ENCODE assay signal across 11 cellular contexts in the genomic region with DNA sequence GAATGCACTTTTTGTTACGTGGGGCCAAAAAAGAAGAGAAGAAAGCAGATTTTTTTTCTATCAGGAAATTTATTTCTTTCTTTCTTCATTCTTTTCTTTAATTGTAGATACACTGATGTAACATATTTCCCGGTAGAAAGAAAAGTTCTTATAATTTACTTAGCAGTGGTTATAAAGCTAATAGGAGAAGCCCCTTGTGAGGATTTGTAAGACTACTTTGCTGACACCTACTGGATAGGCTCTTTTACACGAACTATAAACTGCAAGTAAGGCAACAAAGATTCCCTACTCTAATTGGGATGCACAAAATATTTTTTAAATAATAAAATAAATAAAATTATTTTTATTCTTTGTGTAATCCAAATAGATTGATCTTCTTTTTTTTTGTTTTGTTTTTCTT.
DNase-seq lines count a peak whose midpoint lies in the region; TF ChIP-seq lines count a peak whose summit lies in the region.
"Had no signal": no experiment of that assay in that cellular context is flagged by ENCODE, and none has a peak within 500 bp of the region (broad histone marks: within the 10 kb centered on the region; RNA-seq: fewer than 3 reads in every experiment).

No MANE protein-coding gene starts in this region.

- H3K9ac ChIP-seq in GM23248, result no peak overlapping the region
- H3K9ac ChIP-seq in mammary epithelial cell (ENCODE audit: insufficient read depth, low read length), result no peak overlapping the region
- no peak overlapping the region for H3K9ac ChIP-seq in mesenchymal stem cell (ENCODE audit: low read length)
- H3K9ac ChIP-seq in trophoblast cell (ENCODE audit: low read length), result no peak overlapping the region

- intact Hi-C loops in mammary epithelial cell (cut with micrococcal nuclease), result loop anchor here (1.0 to 5.0 kb wide), 4 partner anchors 157 to 303 kb away; no protein-coding TSS in a partner anchor

- H3K79me2 ChIP-seq in GM23248 (ENCODE audit: insufficient read depth) (no peaks in the 10 kb centered on the region), mammary epithelial cell (ENCODE audit: insufficient read depth, low read length) (no peaks in the 10 kb centered on the region), trophoblast cell (ENCODE audit: control insufficient read depth, insufficient read depth, low read length, poor library complexity) (no peaks in the 10 kb centered on the region)

- H3K4ac ChIP-seq in mesenchymal stem cell (ENCODE audit: low read depth in 1 of 2, low read length in 2 of 2) (no peak overlapping the region), trophoblast cell (ENCODE audit: low read depth, low read length) (no peak overlapping the region)

- no peaks in the 10 kb centered on the region for H3K79me1 ChIP-seq in mesenchymal stem cell (replicated peaks; ENCODE audit: low read length, poor library complexity, severe bottlenecking)
- no peaks in the 10 kb centered on the region for H3K79me1 ChIP-seq in trophoblast cell (ENCODE audit: low read length)

- H3K27me3 ChIP-seq in GM23248 (replicated peaks; ENCODE audit: insufficient read depth) (no peaks in the 10 kb centered on the region), mammary epithelial cell (ENCODE audit: insufficient read depth, low read length) (no peaks in the 10 kb centered on the region), mesenchymal stem cell (ENCODE audit: control insufficient read depth in 1 of 2, insufficient read depth in 1 of 2, low read length in 2 of 2) (no peaks in the 10 kb centered on the region), trophoblast cell (ENCODE audit: insufficient read depth, low read length) (no peaks in the 10 kb centered on the region)

- no peaks in the 10 kb centered on the region for H3K9me3 ChIP-seq in GM23248 (ENCODE audit: low read depth)
- H3K9me3 ChIP-seq in mammary epithelial cell (replicated peaks; ENCODE audit: insufficient read depth, low read length), result no peaks in the 10 kb centered on the region
- no peaks in the 10 kb centered on the region for H3K9me3 ChIP-seq in mesenchymal stem cell (ENCODE audit: control insufficient read depth, low read length)
- H3K9me3 ChIP-seq in trophoblast cell (ENCODE audit: insufficient read depth, low read depth, low read length), result no peaks in the 10 kb centered on the region
- H3K9me3 ChIP-seq: left ventricle myocardium inferior had no signal

- H3K36me3 ChIP-seq in GM23248 (ENCODE audit: low read depth), result no peaks in the 10 kb centered on the region
- no peaks in the 10 kb centered on the region for H3K36me3 ChIP-seq in mammary epithelial cell (ENCODE audit: insufficient read depth, low read length)
- H3K36me3 ChIP-seq in mesenchymal stem cell (ENCODE audit: control insufficient read depth in 1 of 2, insufficient read depth in 2 of 2, low read depth in 1 of 2, low read length in 2 of 2), result no peaks in the 10 kb centered on the region
- no peaks in the 10 kb centered on the region for H3K36me3 ChIP-seq in trophoblast cell (ENCODE audit: control insufficient read depth in 1 of 2, insufficient read depth in 2 of 2, low read length in 2 of 2)
- H3K36me3 ChIP-seq: left ventricle myocardium inferior had no signal

- H2BK12ac ChIP-seq in mesenchymal stem cell (ENCODE audit: low read length in 2 of 2), result no peak overlapping the region
- no peak overlapping the region for H2BK12ac ChIP-seq in trophoblast cell (ENCODE audit: low read length)

- H2BK120ac ChIP-seq in mesenchymal stem cell (ENCODE audit: low read depth, low read length), result no peak overlapping the region
- H2BK120ac ChIP-seq in trophoblast cell (ENCODE audit: insufficient read depth, low read length, poor library complexity), result no peak overlapping the region

- no peak overlapping the region for H2AK5ac ChIP-seq in mesenchymal stem cell (ENCODE audit: low read length, severe bottlenecking)
- H2AK5ac ChIP-seq in trophoblast cell (ENCODE audit: low read length), result no peak overlapping the region

- no peak overlapping the region for H3K14ac ChIP-seq in mesenchymal stem cell (ENCODE audit: low read length in 2 of 2)
- H3K14ac ChIP-seq in trophoblast cell (ENCODE audit: low read length), result no peak overlapping the region

- no peaks in the 10 kb centered on the region for H3K9me2 ChIP-seq in GM23248 (ENCODE audit: insufficient read depth)

- no peak overlapping the region for H4K91ac ChIP-seq in mesenchymal stem cell (ENCODE audit: low read length)
- no peak overlapping the region for H4K91ac ChIP-seq in trophoblast cell (ENCODE audit: low read depth, low read length)

- in situ Hi-C loops in GM23248 (cut with MboI) (no loop called here), mammary epithelial cell (cut with MboI; ENCODE audit: low sequenced_read_pairs in 2 of 2) (no loop called here)

- H4K8ac ChIP-seq in mesenchymal stem cell (ENCODE audit: low read length), result no peak overlapping the region
- no peak overlapping the region for H4K8ac ChIP-seq in trophoblast cell (ENCODE audit: low read depth, low read length)

- TF ChIP-seq CTCF in mammary epithelial cell (conservative IDR thresholded peaks at IDR 0.05 in 1 of 2, IDR thresholded peaks at IDR 0.05 in 1 of 2; ENCODE audit: extremely low read depth in 1 of 2, insufficient read depth in 1 of 2, low read depth in 1 of 2, low read length in 2 of 2), result peak; percentile 28 to 49

- H2BK15ac ChIP-seq in mesenchymal stem cell (ENCODE audit: low read depth, poor library complexity, severe bottlenecking), result no peak overlapping the region

- H3K18ac ChIP-seq in mesenchymal stem cell (ENCODE audit: low read depth in 1 of 2, low read length in 2 of 2) (no peak overlapping the region), trophoblast cell (ENCODE audit: low read length) (no peak overlapping the region)

- DNase-seq in GM23248 (peak; percentile 15), NCI-H446 treated with DMSO at 0.1 percent for 48 hours (lab: John Stamatoyannopoulos, UW) (peak; percentile 43), mammary epithelial cell (no peak), mesenchymal stem cell (peak; percentile 13), nucleus accumbens (lab: John Stamatoyannopoulos, UW) (no peak), trophoblast cell (no peak), cerebellar cortex (ENCODE audit: low spot score) (no peak)
- DNase-seq in activated naive CD4-positive, alpha-beta T cell treated with anti-CD3 and anti-CD28 coated beads, Interleukin-2, amount 50 U/mL, for 16 hours, result no peak
- DNase-seq: activated CD4-positive, alpha-beta T cell treated with anti-CD3 and anti-CD28 coated beads for 4 hours; left ventricle myocardium inferior had no signal

- H3K4me1 ChIP-seq in GM23248 (ENCODE audit: insufficient read depth) (peaks cover 24% of the 10 kb centered on the region), mammary epithelial cell (ENCODE audit: insufficient read depth, low read length) (peaks cover 56% of the 10 kb centered on the region), mesenchymal stem cell (ENCODE audit: control insufficient read depth, insufficient read depth, low read depth, low read length) (peaks cover 2% of the 10 kb centered on the region), trophoblast cell (ENCODE audit: control insufficient read depth in 1 of 2, insufficient read depth in 2 of 2, low read length in 2 of 2) (no peaks in the 10 kb centered on the region)
- H3K4me1 ChIP-seq: left ventricle myocardium inferior had no signal

- CTCF ChIA-PET in mammary epithelial cell (lab: Charles Lee; ENCODE audit: low non-redundant PET), result interaction anchor here (0.7 to 0.8 kb wide), 3 partner anchors 93 to 410 kb away, joined by 4 to 7 read pairs (median 4); no protein-coding TSS in a partner anchor

- H3K4me3 ChIP-seq in GM23248 (no peak overlapping the region), mammary epithelial cell (replicated peaks in 1 of 3; ENCODE audit: insufficient read depth in 1 of 3, low read depth in 2 of 3, low read length in 3 of 3) (no peak overlapping the region), mesenchymal stem cell (ENCODE audit: insufficient read depth in 1 of 2, low read depth in 1 of 2, low read length in 2 of 2) (no peak overlapping the region), trophoblast cell (ENCODE audit: low read depth, low read length) (no peak overlapping the region)
- H3K4me3 ChIP-seq: left ventricle myocardium inferior had no signal

- no peaks in the 10 kb centered on the region for H4K20me1 ChIP-seq in GM23248 (ENCODE audit: insufficient read depth)
- H4K20me1 ChIP-seq in mammary epithelial cell (ENCODE audit: insufficient read depth, low read length), result no peaks in the 10 kb centered on the region

- no TSS peak for BruUV-seq in mammary epithelial cell (replicated peaks; lab: Mats Ljungman, UMichigan)

- H3K4me2 ChIP-seq in GM23248 (ENCODE audit: unreplicated experiment) (no peak overlapping the region), mammary epithelial cell (ENCODE audit: insufficient read depth, low read depth, low read length) (no peak overlapping the region), mesenchymal stem cell (ENCODE audit: low read length, poor library complexity, severe bottlenecking) (no peak overlapping the region), trophoblast cell (ENCODE audit: low read length) (no peak overlapping the region)

- dilution Hi-C loops in mammary epithelial cell (cut with HindIII; ENCODE audit: low sequenced_read_pairs), result no loop called here

- no peak overlapping the region for H2BK5ac ChIP-seq in mesenchymal stem cell (ENCODE audit: low read depth, low read length, poor library complexity, severe bottlenecking)
- H2BK5ac ChIP-seq in trophoblast cell (ENCODE audit: low read depth, low read length, poor library complexity), result no peak overlapping the region

- H3F3A ChIP-seq in GM23248 (ENCODE audit: insufficient read depth), result peaks cover 21% of the 10 kb centered on the region; the same call in 1 of the 2 replicates

- H3K23ac ChIP-seq in mesenchymal stem cell (ENCODE audit: low read length in 2 of 2) (no peak overlapping the region), trophoblast cell (ENCODE audit: low read length) (no peak overlapping the region)

- 32 to 38% methylated on average over 3 of the region's 3 CpGs for WGBS in GM23248 (ENCODE audit: low coverage in 1 of 2, low lambda C conversion rate in 2 of 2, missing lambda C conversion rate in 2 of 2), 2 experiments
- WGBS in mammary epithelial cell (ENCODE audit: low coverage, missing lambda C conversion rate), result 57% methylated on average over 3 of the region's 3 CpGs
- WGBS in mesenchymal stem cell, result no CpG with 5 or more reads among the region's 3 CpGs
- WGBS in trophoblast cell (ENCODE audit: extremely low coverage, insufficient coverage, insufficient read length), result no CpG with 5 or more reads among the region's 3 CpGs

- H3K27ac ChIP-seq in GM23248, result no peak overlapping the region
- no peak overlapping the region for H3K27ac ChIP-seq in mammary epithelial cell (ENCODE audit: insufficient read depth, low read depth, low read length)
- H3K27ac ChIP-seq in mesenchymal stem cell (ENCODE audit: low read length, poor library complexity, severe bottlenecking), result no peak overlapping the region
- H3K27ac ChIP-seq in trophoblast cell (ENCODE audit: low read depth, low read length), result no peak overlapping the region
- H3K27ac ChIP-seq: left ventricle myocardium inferior, RWPE1 had no signal

- H2AFZ ChIP-seq in GM23248 (no peak overlapping the region), mammary epithelial cell (ENCODE audit: low read depth, low read length) (no peak overlapping the region), mesenchymal stem cell (ENCODE audit: low read depth, low read length) (no peak overlapping the region), trophoblast cell (ENCODE audit: insufficient read depth, low read length, poor library complexity) (no peak overlapping the region)

- H4K12ac ChIP-seq in trophoblast cell (ENCODE audit: low read depth, low read length), result no peak overlapping the region

Comparison
In these comparisons a context has a peak if more than half of its experiments do, and no peak if none do; other contexts are left out.
1. DNase-seq: peak in GM23248 (single experiment), NCI-H446 treated with DMSO at 0.1 percent for 48 hours (single experiment) and mesenchymal stem cell (single experiment); none in mammary epithelial cell (single experiment), nucleus accumbens (0 of 56), trophoblast cell (0 of 2), activated naive CD4-positive, alpha-beta T cell treated with anti-CD3 and anti-CD28 coated beads, Interleukin-2, amount 50 U/mL, for 16 hours (single experiment) and cerebellar cortex (single experiment).